Comparison of ENCODE assay signal across 1 cellular context in the genomic region with DNA sequence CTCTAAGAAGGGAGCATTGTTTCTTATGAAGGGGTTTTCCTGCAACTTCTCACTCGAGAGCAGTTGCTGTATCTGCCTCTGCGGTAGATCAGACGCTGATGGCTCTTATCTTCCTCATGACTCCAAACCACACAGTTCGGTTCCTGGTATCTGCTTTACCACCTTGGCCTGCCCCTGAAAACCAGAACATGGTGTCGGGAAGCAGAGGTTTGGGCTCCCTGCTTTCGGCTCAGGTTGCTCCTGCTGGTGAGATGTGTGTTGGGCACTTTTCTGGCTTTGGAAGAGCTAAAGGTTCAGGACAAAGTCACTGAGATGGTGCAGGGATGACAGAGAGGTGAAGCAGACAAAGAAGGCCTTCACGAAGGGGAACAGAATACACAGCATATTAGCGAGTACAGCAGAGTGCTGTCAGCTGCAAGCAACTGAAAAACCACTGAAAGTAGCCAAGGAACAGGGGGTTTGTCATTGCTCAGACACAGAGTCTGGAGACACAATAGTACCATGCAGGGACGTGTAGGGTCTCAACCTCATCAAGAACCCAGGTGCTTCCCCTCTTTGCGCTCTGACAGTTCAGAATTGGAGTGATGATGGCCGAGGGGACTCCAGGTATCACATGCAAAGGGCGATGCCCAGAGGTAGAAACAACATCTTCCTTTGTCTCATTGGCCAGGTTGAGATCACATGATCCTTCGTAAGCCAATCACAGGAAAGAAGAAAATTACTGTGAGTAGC.
A peak's percentile ranks its signal among the peaks of the same experiment; 100 is the strongest.
TF ChIP-seq lines count a peak whose summit lies in the region.

No MANE protein-coding gene starts in this region.

TF ChIP-seq in K562, 482 proteins besides CTCF, POLR2A, EP300 and RAD21:
- TF ChIP-seq ZNF408 (CRISPR knock-in tag; IDR thresholded peaks at IDR 0.05; ENCODE audit: low read depth) (no peak), CBFA2T3 (IDR thresholded peaks at IDR 0.05) (peak; percentile 33; the same call in 1 of the 2 replicates), ESRRA (IDR thresholded peaks at IDR 0.05; ENCODE audit: borderline replicate concordance, low read depth) (peak; percentile 48; the same call in 1 of the 2 replicates), TFE3 (CRISPR knock-in tag; IDR thresholded peaks at IDR 0.05) (peak; percentile 79), ARID1B (IDR thresholded peaks at IDR 0.05) (peak; percentile 29; the same call in 1 of the 2 replicates), RCOR1 (IDR thresholded peaks at IDR 0.05; ENCODE audit: borderline replicate concordance in 1 of 2, low read depth in 2 of 2, low read length in 2 of 2) (peak in 1 of 2 experiments; percentile 37; a peak in 1 of 4 replicates), USF2 (CRISPR knock-in tag; IDR thresholded peaks at IDR 0.05) (peak; percentile 24), TEAD1 (CRISPR knock-in tag; IDR thresholded peaks at IDR 0.05) (0 out of 4 replicates have a peak, but pooled peaks of 1 of the 2 experiments have one; percentile 35), ZNF766 (CRISPR knock-in tag; conservative IDR thresholded peaks at IDR 0.05) (peak; percentile 72; the same call in 1 of the 2 replicates), SREBF2 (CRISPR knock-in tag; IDR thresholded peaks at IDR 0.05) (no peak), ILF3 (IDR thresholded peaks at IDR 0.05; ENCODE audit: borderline replicate concordance) (no peak), KLF16 (IDR thresholded peaks at IDR 0.05) (peak; percentile 65; the same call in 1 of the 2 replicates), TAL1 (IDR thresholded peaks at IDR 0.05) (peak; percentile 34; the same call in 1 of the 2 replicates), TEAD4 (IDR thresholded peaks at IDR 0.05; ENCODE audit: low read length) (peak; percentile 64; the same call in 1 of the 2 replicates), TEAD4 (CRISPR knock-in tag; IDR thresholded peaks at IDR 0.05; ENCODE audit: borderline replicate concordance) (no peak)
- TF ChIP-seq, protein P1, sequence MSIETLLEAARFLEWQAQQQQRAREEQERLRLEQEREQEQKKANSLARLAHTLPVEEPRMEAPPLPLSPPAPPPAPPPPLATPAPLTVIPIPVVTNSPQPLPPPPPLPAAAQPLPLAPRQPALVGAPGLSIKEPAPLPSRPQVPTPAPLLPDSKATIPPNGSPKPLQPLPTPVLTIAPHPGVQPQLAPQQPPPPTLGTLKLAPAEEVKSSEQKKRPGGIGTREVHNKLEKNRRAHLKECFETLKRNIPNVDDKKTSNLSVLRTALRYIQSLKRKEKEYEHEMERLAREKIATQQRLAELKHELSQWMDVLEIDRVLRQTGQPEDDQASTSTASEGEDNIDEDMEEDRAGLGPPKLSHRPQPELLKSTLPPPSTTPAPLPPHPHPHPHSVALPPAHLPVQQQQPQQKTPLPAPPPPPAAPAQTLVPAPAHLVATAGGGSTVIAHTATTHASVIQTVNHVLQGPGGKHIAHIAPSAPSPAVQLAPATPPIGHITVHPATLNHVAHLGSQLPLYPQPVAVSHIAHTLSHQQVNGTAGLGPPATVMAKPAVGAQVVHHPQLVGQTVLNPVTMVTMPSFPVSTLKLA (conservative IDR thresholded peaks at IDR 0.05) = no peak
- TF ChIP-seq, protein P2, sequence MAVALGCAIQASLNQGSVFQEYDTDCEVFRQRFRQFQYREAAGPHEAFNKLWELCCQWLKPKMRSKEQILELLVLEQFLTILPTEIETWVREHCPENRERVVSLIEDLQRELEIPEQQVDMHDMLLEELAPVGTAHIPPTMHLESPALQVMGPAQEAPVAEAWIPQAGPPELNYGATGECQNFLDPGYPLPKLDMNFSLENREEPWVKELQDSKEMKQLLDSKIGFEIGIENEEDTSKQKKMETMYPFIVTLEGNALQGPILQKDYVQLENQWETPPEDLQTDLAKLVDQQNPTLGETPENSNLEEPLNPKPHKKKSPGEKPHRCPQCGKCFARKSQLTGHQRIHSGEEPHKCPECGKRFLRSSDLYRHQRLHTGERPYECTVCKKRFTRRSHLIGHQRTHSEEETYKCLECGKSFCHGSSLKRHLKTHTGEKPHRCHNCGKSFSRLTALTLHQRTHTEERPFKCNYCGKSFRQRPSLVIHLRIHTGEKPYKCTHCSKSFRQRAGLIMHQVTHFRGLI (CRISPR knock-in tag; IDR thresholded peaks at IDR 0.05) = 0 out of 2 replicates have a peak, but pooled peaks have one; percentile 12
